In the genomic region with DNA sequence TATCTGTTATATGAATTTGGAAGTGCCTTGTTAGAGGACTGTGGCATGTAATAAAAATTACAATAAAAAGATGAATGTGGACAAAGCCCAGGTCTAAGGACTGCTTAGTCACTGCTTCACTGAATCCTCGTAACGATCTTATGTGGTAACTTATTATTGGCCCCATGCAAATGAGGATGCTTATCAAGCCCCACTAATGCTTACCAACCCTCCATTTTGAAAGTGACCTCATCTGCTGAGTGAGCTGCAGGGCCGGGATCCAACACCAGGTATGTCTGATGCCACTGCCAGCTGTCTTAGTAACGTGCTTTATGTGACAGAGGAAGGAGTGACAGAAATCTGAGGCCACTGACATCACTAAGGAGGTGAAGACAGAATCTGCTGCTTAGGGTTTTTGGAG, we compare ENCODE assay signal across 21 cellular contexts.
DNase-seq lines count a peak whose midpoint lies in the region; ATAC-seq and TF ChIP-seq lines count a peak whose summit lies in the region.
"Had no signal": no experiment of that assay in that cellular context is flagged by ENCODE, and none has a peak within 500 bp of the region (broad histone marks: within the 10 kb centered on the region; RNA-seq: fewer than 3 reads in every experiment).

No MANE protein-coding gene starts in this region.

- TF ChIP-seq CTCF in H9 (conservative IDR thresholded peaks at IDR 0.05) (no peak), endodermal cell (conservative IDR thresholded peaks at IDR 0.05) (no peak), mesothelial cell of epicardium (IDR thresholded peaks at IDR 0.05; ENCODE audit: unreplicated experiment) (no peak), gastrocnemius medialis (IDR thresholded peaks at IDR 0.05 in 4 of 5, conservative IDR thresholded peaks at IDR 0.05 in 1 of 5) (no peak)

- no peak overlapping the region for H2BK12ac ChIP-seq in H9 (ENCODE audit: insufficient read length, low read depth, low read length)

- peak overlapping the region; percentile 54 to 97 (median 95); a peak in 6 of 7 replicates for H3K27ac Mint-ChIP-seq in H9
- H3K27ac Mint-ChIP-seq in endodermal cell, result peak overlapping the region; percentile 14
- H3K27ac Mint-ChIP-seq in mesothelial cell of epicardium, result peak overlapping the region; percentile 75
- no peak overlapping the region for H3K27ac Mint-ChIP-seq in activated naive CD8-positive, alpha-beta T cell treated with anti-CD3 and anti-CD28 coated beads, Interleukin-2, amount 50 U/mL, for 24 hours
- H3K27ac Mint-ChIP-seq: activated naive CD8-positive, alpha-beta T cell; CD8-positive, alpha-beta memory T cell; immature natural killer cell had no signal

- H3K27ac ChIP-seq in H9 (ENCODE audit: insufficient read length, low read depth, low read length) (peak overlapping the region; percentile 90), endodermal cell (ENCODE audit: low read depth, low read length) (no peak overlapping the region), gastrocnemius medialis (no peak overlapping the region)
- H3K27ac ChIP-seq: esophagus squamous epithelium, right atrium auricular region, stomach, upper lobe of left lung had no signal

- H3K4me3 Mint-ChIP-seq in H9 (peak overlapping the region in 1 of 2 experiments; percentile 76; a peak in 4 of 5 replicates), endodermal cell (no peak overlapping the region), mesothelial cell of epicardium (peak overlapping the region; percentile 36)
- no peak overlapping the region for H3K4me3 Mint-ChIP-seq in activated naive CD8-positive, alpha-beta T cell treated with anti-CD3 and anti-CD28 coated beads, Interleukin-2, amount 50 U/mL, for 24 hours
- H3K4me3 Mint-ChIP-seq: activated naive CD8-positive, alpha-beta T cell; CD8-positive, alpha-beta memory T cell; immature natural killer cell had no signal

- no CpG with 5 or more reads among the region's 4 CpGs for WGBS in H9 (ENCODE audit: extremely low coverage, insufficient read length, low lambda C conversion rate)
- WGBS in endodermal cell (ENCODE audit: insufficient coverage in 1 of 2, insufficient read length in 1 of 2), 2 experiments, result 89 to 90% methylated on average over 4 of the region's 4 CpGs

- no peak overlapping the region for H4K8ac ChIP-seq in H9 (replicated peaks; ENCODE audit: insufficient read length, low read depth, low read length)

- H2AK5ac ChIP-seq in H9 (ENCODE audit: insufficient read length, low read length), result no peak overlapping the region

- no peaks in the 10 kb centered on the region for H4K20me1 ChIP-seq in H9 (ENCODE audit: control insufficient read depth, insufficient read depth, insufficient read length)

- no peak overlapping the region for H2BK15ac ChIP-seq in H9 (ENCODE audit: low read depth, low read length)

- no peaks in the 10 kb centered on the region for H3K27me3 ChIP-seq in H9 (ENCODE audit: insufficient read depth, low read length)
- no peaks in the 10 kb centered on the region for H3K27me3 ChIP-seq in endodermal cell (ENCODE audit: control insufficient read depth, insufficient read depth, low read length, poor library complexity, severe bottlenecking)
- no peaks in the 10 kb centered on the region for H3K27me3 ChIP-seq in gastrocnemius medialis
- H3K27me3 ChIP-seq: right atrium auricular region, stomach, upper lobe of left lung had no signal

- no peak overlapping the region for H3K23ac ChIP-seq in H9 (ENCODE audit: insufficient read length, low read depth, low read length)

- peaks cover 7% of the 10 kb centered on the region for H3K23me2 ChIP-seq in H9 (ENCODE audit: insufficient read length, low read depth, low read length, poor library complexity, severe bottlenecking)

- no peak for ATAC-seq in gastrocnemius medialis
- no peak for ATAC-seq in activated naive CD8-positive, alpha-beta T cell treated with anti-CD3 and anti-CD28 coated beads, Interleukin-2, amount 50 U/mL, for 24 hours
- ATAC-seq: Right ventricle myocardium inferior had no signal

- no peak overlapping the region for H4K91ac ChIP-seq in H9 (ENCODE audit: insufficient read length, low read depth, low read length)

- H3K56ac ChIP-seq in H9 (ENCODE audit: insufficient read length, low read depth, low read length), result no peak overlapping the region

- intact Hi-C loops in gastrocnemius medialis (cut with DNase I; ENCODE audit: low total_unique reads), result no loop called here

- H4K5ac ChIP-seq in H9 (ENCODE audit: insufficient read length, low read depth, low read length), result no peak overlapping the region

- H3K36me3 Mint-ChIP-seq in H9 (ENCODE audit: insufficient read depth in 1 of 3, low read depth in 3 of 3) (peaks cover 6 to 20% (median 14%) of the 10 kb centered on the region in 3 experiments; a peak in 6 of 7 replicates), endodermal cell (ENCODE audit: low read depth) (no peaks in the 10 kb centered on the region), mesothelial cell of epicardium (no peaks in the 10 kb centered on the region)
- no peaks in the 10 kb centered on the region for H3K36me3 Mint-ChIP-seq in activated naive CD8-positive, alpha-beta T cell treated with anti-CD3 and anti-CD28 coated beads, Interleukin-2, amount 50 U/mL, for 24 hours (ENCODE audit: low read depth)
- H3K36me3 Mint-ChIP-seq: activated naive CD8-positive, alpha-beta T cell; CD8-positive, alpha-beta memory T cell; immature natural killer cell had no signal

- H3K79me2 ChIP-seq in H9 (ENCODE audit: insufficient read depth, low read length), result no peaks in the 10 kb centered on the region

- H3K4me1 Mint-ChIP-seq in H9 (peaks cover 48 to 51% of the 10 kb centered on the region in 2 experiments), endodermal cell (peaks cover 7% of the 10 kb centered on the region), mesothelial cell of epicardium (peaks cover 33% of the 10 kb centered on the region)
- H3K4me1 Mint-ChIP-seq in activated naive CD8-positive, alpha-beta T cell treated with anti-CD3 and anti-CD28 coated beads, Interleukin-2, amount 50 U/mL, for 24 hours, result no peaks in the 10 kb centered on the region
- H3K4me1 Mint-ChIP-seq: CD8-positive, alpha-beta memory T cell; immature natural killer cell had no signal

- no peak overlapping the region for H3K4me3 ChIP-seq in endodermal cell (ENCODE audit: low read length)
- H3K4me3 ChIP-seq in gastrocnemius medialis, result no peak overlapping the region
- H3K4me3 ChIP-seq: esophagus squamous epithelium, right atrium auricular region, stomach, upper lobe of left lung had no signal

- TF ChIP-seq POLR2A in gastrocnemius medialis (IDR thresholded peaks at IDR 0.05), result no peak

- H2BK120ac ChIP-seq in H9 (ENCODE audit: low read depth, low read length, poor library complexity, severe bottlenecking), result no peak overlapping the region

- peak; percentile 49 for DNase-seq in H9
- peak; percentile 65 for DNase-seq in NCI-H1048 (lab: John Stamatoyannopoulos, UW)
- DNase-seq in endodermal cell, result peak; percentile 66
- no peak for DNase-seq in mesothelial cell of epicardium (ENCODE audit: low spot score in 2 of 2, unreplicated experiment in 2 of 2)
- no peak for DNase-seq in gastrocnemius medialis
- DNase-seq in globus pallidus (ENCODE audit: low spot score), result no peak
- DNase-seq in activated naive CD8-positive, alpha-beta T cell treated with anti-CD3 and anti-CD28 coated beads, Interleukin-2, amount 50 U/mL, for 24 hours, result no peak
- DNase-seq: activated CD4-positive, alpha-beta T cell treated with anti-CD3 and anti-CD28 coated beads for 4 hours; CD8-positive, alpha-beta memory T cell; DMS79 treated with DMSO at 0.1 percent for 48 hours; effector CD4-positive, alpha-beta T cell; esophagus squamous epithelium; immature natural killer cell; NCI-H1436; NCI-H345; stimulated activated CD4-positive, alpha-beta T cell treated with anti-CD3 and anti-CD28 coated beads, Interleukin-12 subunit alpha, Interleukin-12 subunit beta, amount 100 ng/mL, for 4 hours; stomach; upper lobe of left lung had no signal

- H3T11ph ChIP-seq in H9 (ENCODE audit: low read length), result no peak overlapping the region

- H3K36me3 ChIP-seq in endodermal cell (ENCODE audit: control insufficient read depth, insufficient read depth, low read length) (no peaks in the 10 kb centered on the region), gastrocnemius medialis (no peaks in the 10 kb centered on the region)
- H3K36me3 ChIP-seq: esophagus squamous epithelium, right atrium auricular region, stomach, upper lobe of left lung had no signal

- no peak overlapping the region for H2BK5ac ChIP-seq in H9 (ENCODE audit: insufficient read length, low read length)

- no peak overlapping the region for H2BK20ac ChIP-seq in H9 (ENCODE audit: low read depth, low read length, poor library complexity, severe bottlenecking)

- H3K4me1 ChIP-seq in H9 (ENCODE audit: insufficient read depth, low read length), result peaks cover 9% of the 10 kb centered on the region; the same call in 1 of the 2 replicates
- peaks cover under 1% of the 10 kb centered on the region for H3K4me1 ChIP-seq in endodermal cell (ENCODE audit: control insufficient read depth, insufficient read depth, low read length)
- H3K4me1 ChIP-seq in gastrocnemius medialis, result no peaks in the 10 kb centered on the region
- H3K4me1 ChIP-seq: esophagus squamous epithelium, right atrium auricular region, stomach, upper lobe of left lung had no signal

- no peaks in the 10 kb centered on the region for H3K79me1 ChIP-seq in H9 (ENCODE audit: insufficient read depth, low read depth, low read length, poor library complexity, severe bottlenecking)

- H3K9ac ChIP-seq in H9 (ENCODE audit: extremely low read depth, insufficient read length, low read length) (peak overlapping the region; percentile 71), endodermal cell (ENCODE audit: extremely low read depth, low read length, poor library complexity, severe bottlenecking) (no peak overlapping the region)

- H3K9me3 ChIP-seq in H9 (ENCODE audit: control insufficient read depth, low read depth, low read length) (no peaks in the 10 kb centered on the region), endodermal cell (ENCODE audit: control insufficient read depth, low read length) (no peaks in the 10 kb centered on the region), gastrocnemius medialis (no peaks in the 10 kb centered on the region)
- H3K9me3 ChIP-seq: esophagus squamous epithelium, right atrium auricular region, stomach, upper lobe of left lung had no signal

- in situ Hi-C loops in gastrocnemius medialis (cut with MboI; ENCODE audit: low sequenced_read_pairs in 4 of 4), result no loop called here

- H3K18ac ChIP-seq in H9 (ENCODE audit: insufficient read length, low read depth, low read length), result peak overlapping the region; percentile 40

- peak overlapping the region; percentile 31; the same call in 1 of the 2 replicates for H3K14ac ChIP-seq in H9 (ENCODE audit: insufficient read depth, low read length)

- H3K27me3 Mint-ChIP-seq in H9 (ENCODE audit: low read depth), result no peaks in the 10 kb centered on the region
- peaks cover 3% of the 10 kb centered on the region for H3K27me3 Mint-ChIP-seq in endodermal cell (ENCODE audit: insufficient read depth)
- peaks cover 2% of the 10 kb centered on the region for H3K27me3 Mint-ChIP-seq in mesothelial cell of epicardium (ENCODE audit: low read depth)
- H3K27me3 Mint-ChIP-seq in activated naive CD8-positive, alpha-beta T cell treated with anti-CD3 and anti-CD28 coated beads, Interleukin-2, amount 50 U/mL, for 24 hours, result no peaks in the 10 kb centered on the region
- H3K27me3 Mint-ChIP-seq: activated naive CD8-positive, alpha-beta T cell had no signal

- H2AFZ ChIP-seq in H9 (ENCODE audit: low read length), result no peak overlapping the region

- peak overlapping the region; percentile 89 for H3K4me2 ChIP-seq in H9 (ENCODE audit: insufficient read depth, insufficient read length, low read length)

- peaks cover 6% of the 10 kb centered on the region in 2 experiments; a peak in 3 of 5 replicates for H3K9me3 Mint-ChIP-seq in H9
- no peaks in the 10 kb centered on the region for H3K9me3 Mint-ChIP-seq in endodermal cell
- H3K9me3 Mint-ChIP-seq in mesothelial cell of epicardium, result peaks cover 4% of the 10 kb centered on the region
- H3K9me3 Mint-ChIP-seq in activated naive CD8-positive, alpha-beta T cell treated with anti-CD3 and anti-CD28 coated beads, Interleukin-2, amount 50 U/mL, for 24 hours, result peaks cover 3% of the 10 kb centered on the region

- no peak overlapping the region; the same call in 1 of the 2 replicates for H3K4ac ChIP-seq in H9 (ENCODE audit: low read depth, low read length)

Comparison
In these comparisons a context has a peak if more than half of its experiments do, and no peak if none do; other contexts are left out.
1. DNase-seq: peak in H9 (single experiment), NCI-H1048 (single experiment) and endodermal cell (single experiment); none in mesothelial cell of epicardium (0 of 2), gastrocnemius medialis (0 of 2), globus pallidus (single experiment) and activated naive CD8-positive, alpha-beta T cell treated with anti-CD3 and anti-CD28 coated beads, Interleukin-2, amount 50 U/mL, for 24 hours (single experiment).